ENCODE assay signal across 8 cellular contexts in the genomic region with DNA sequence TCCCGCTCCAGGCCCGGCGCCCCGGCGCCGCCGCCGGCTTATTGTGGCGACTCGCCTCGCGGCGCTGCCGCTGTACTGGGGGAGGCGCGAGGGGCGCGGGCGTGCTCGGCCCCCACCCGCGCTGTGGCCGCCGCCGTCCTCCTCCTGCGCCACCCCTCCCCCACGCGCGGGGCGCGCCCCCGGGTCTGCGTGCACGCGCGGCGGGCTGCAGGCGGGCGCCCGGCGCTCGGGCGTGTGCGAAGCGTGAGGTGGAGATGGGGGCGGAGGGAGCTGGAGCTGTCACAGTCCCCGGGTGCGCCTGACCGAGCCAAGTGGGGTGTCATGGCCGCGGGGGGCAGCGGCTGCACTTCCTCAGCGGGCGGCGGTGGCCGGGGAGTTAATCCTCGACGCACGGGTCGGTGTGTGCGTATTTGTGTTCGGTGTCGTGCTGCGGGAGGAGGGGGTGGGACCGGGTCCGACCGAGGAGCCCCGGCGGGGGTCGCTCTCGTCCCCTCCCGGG. TPM values are rescaled to one million over a fixed set of nuclear protein-coding genes. Genes with fewer than 3 reads are reported as not detected.
DNase-seq lines count a peak whose midpoint lies in the region; ATAC-seq and TF ChIP-seq lines count a peak whose summit lies in the region.

No MANE protein-coding gene starts in this region.

- H3K27ac Mint-ChIP-seq in activated CD4-positive, alpha-beta memory T cell treated with anti-CD3 and anti-CD28 coated beads for 36 hours: peak overlapping the region; percentile 73

- H3K9me3 Mint-ChIP-seq in activated CD4-positive, alpha-beta memory T cell treated with anti-CD3 and anti-CD28 coated beads for 36 hours: no peaks in the 10 kb centered on the region

- no peak for DNase-seq in AG09309 (ENCODE audit: low read depth)
- DNase-seq in NCI-H460 (ENCODE audit: extremely low read depth, low read depth): peak; percentile 61
- DNase-seq in activated CD4-positive, alpha-beta memory T cell treated with anti-CD3 and anti-CD28 coated beads for 36 hours: peak; percentile 88
- DNase-seq in effector CD4-positive, alpha-beta T cell: peak; percentile 77
- peak; percentile 81 to 85 for DNase-seq in lung microvascular endothelial cell (ENCODE audit: low read depth in 2 of 2)
- DNase-seq in stimulated activated CD4-positive, alpha-beta T cell treated with anti-CD3 and anti-CD28 coated beads, TNF-alpha, amount 100 ng/mL, for 24 hours (ENCODE audit: low read depth in 3 of 3): peak; percentile 58 to 84 (median 74)

- H3K4me1 Mint-ChIP-seq in activated CD4-positive, alpha-beta memory T cell treated with anti-CD3 and anti-CD28 coated beads for 36 hours (ENCODE audit: low read depth): peaks cover 52% of the 10 kb centered on the region

- intact Hi-C loops in activated CD4-positive, alpha-beta memory T cell treated with anti-CD3 and anti-CD28 coated beads for 36 hours (cut with micrococcal nuclease): loop anchor here (2.0 to 10.0 kb wide), 4 partner anchors 65 to 592 kb away; partner anchors contain the start of gene PGAM1

- peak; percentile 65 for ATAC-seq in GM18867 (IDR thresholded peaks at IDR 0.05; ENCODE audit: unreplicated experiment)
- ATAC-seq in HG03095 (IDR thresholded peaks at IDR 0.05; ENCODE audit: unreplicated experiment): peak; percentile 59

- H3K27me3 Mint-ChIP-seq in activated CD4-positive, alpha-beta memory T cell treated with anti-CD3 and anti-CD28 coated beads for 36 hours: no peaks in the 10 kb centered on the region

- H3K4me3 Mint-ChIP-seq in activated CD4-positive, alpha-beta memory T cell treated with anti-CD3 and anti-CD28 coated beads for 36 hours: peak overlapping the region; percentile 85

- CTCF ChIA-PET in activated CD4-positive, alpha-beta memory T cell treated with anti-CD3 and anti-CD28 coated beads for 36 hours (lab: Charles Lee): interaction anchor here (1.0 to 1.2 kb wide), 4 partner anchors 28 to 246 kb away, joined by 3 to 4 read pairs (median 3); partner anchors contain the start of gene TM9SF3

- H3K4me3 ChIP-seq in AG09309 (ENCODE audit: control insufficient read depth, low read depth, low read length): peak overlapping the region; percentile 97

- no peak for TF ChIP-seq CTCF in AG09309 (IDR thresholded peaks at IDR 0.05; ENCODE audit: control insufficient read depth, insufficient read depth, low read depth, low read length, missing control alignments)

- POLR2A ChIA-PET in activated CD4-positive, alpha-beta memory T cell treated with anti-CD3 and anti-CD28 coated beads for 36 hours (lab: Charles Lee): interaction anchor here (0.7 to 1.6 kb wide), 3 partner anchors 37 to 807 kb away, joined by 3 to 4 read pairs (median 3); partner anchors contain the start of gene PI4K2A

- H3K36me3 Mint-ChIP-seq in activated CD4-positive, alpha-beta memory T cell treated with anti-CD3 and anti-CD28 coated beads for 36 hours: peaks cover 8% of the 10 kb centered on the region

RNA-seq across cellular contexts. Expression of gene LCOR, which starts 0.7 kb away (rescaled TPM):
- 12.8 and 16.2 TPM in 2 replicates for total RNA-seq in NCI-H460 (2014; rRNA removed; shearing (Covaris generic))
- polyA plus RNA-seq in NCI-H460 (2014; cell fraction: nucleus; rRNA removed): 8.8 and 14.5 TPM in 2 replicates
- 10 to 100 TPM; 15.0 to 18.2 TPM for total RNA-seq in activated CD4-positive, alpha-beta memory T cell treated with anti-CD3 and anti-CD28 coated beads for 36 hours
- total RNA-seq in lung microvascular endothelial cell: 8.7 and 11.3 TPM in 2 replicates
